2 cellular contexts compared by ENCODE assay signal in the genomic region with DNA sequence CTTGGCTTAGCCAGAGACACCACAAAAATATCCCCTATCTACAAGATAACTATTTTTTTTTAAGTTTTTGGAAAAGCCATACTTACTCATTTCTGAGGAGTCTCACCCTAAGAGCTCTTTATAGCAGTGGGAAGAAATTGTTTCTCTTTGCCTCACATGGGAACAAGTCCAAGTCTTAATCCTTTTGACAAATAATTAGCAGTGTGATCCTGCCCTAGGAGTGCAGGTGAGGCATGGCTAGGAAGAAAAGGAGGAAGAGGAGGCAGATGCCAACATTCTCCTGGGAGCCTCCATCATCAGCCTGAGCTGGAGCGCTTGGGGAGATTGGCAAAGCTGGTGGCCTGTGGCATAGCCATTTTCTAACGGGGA.
TF ChIP-seq lines count a peak whose summit lies in the region.

No MANE protein-coding gene starts in this region.

TF ChIP-seq in SK-N-SH, 30 proteins besides CTCF, POLR2A, EP300 and RAD21 (continued from another document):
- TF ChIP-seq IRF3 (IDR thresholded peaks at IDR 0.05; ENCODE audit: low read depth, low read length) (no peak), CHD2 (IDR thresholded peaks at IDR 0.05; ENCODE audit: low read length, partially characterized antibody) (no peak), JUND (IDR thresholded peaks at IDR 0.05) (no peak)

TF ChIP-seq in SK-N-SH treated with all-trans-retinoic acid at 6 μM for 48 hours, 23 proteins besides CTCF, POLR2A, EP300 and RAD21 (continued from another document):
- TF ChIP-seq, protein P1, sequence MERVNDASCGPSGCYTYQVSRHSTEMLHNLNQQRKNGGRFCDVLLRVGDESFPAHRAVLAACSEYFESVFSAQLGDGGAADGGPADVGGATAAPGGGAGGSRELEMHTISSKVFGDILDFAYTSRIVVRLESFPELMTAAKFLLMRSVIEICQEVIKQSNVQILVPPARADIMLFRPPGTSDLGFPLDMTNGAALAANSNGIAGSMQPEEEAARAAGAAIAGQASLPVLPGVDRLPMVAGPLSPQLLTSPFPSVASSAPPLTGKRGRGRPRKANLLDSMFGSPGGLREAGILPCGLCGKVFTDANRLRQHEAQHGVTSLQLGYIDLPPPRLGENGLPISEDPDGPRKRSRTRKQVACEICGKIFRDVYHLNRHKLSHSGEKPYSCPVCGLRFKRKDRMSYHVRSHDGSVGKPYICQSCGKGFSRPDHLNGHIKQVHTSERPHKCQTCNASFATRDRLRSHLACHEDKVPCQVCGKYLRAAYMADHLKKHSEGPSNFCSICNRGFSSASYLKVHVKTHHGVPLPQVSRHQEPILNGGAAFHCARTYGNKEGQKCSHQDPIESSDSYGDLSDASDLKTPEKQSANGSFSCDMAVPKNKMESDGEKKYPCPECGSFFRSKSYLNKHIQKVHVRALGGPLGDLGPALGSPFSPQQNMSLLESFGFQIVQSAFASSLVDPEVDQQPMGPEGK (CRISPR knock-in tag; IDR thresholded peaks at IDR 0.05; ENCODE audit: borderline replicate concordance), result no peak
- TF ChIP-seq GLIS3 (CRISPR knock-in tag; IDR thresholded peaks at IDR 0.05) (no peak), TOX (CRISPR knock-in tag; IDR thresholded peaks at IDR 0.05; ENCODE audit: borderline replicate concordance) (no peak), CSRNP3 (CRISPR knock-in tag; IDR thresholded peaks at IDR 0.05) (no peak), ESRRG (CRISPR knock-in tag; IDR thresholded peaks at IDR 0.05) (no peak), OSR1 (CRISPR knock-in tag; IDR thresholded peaks at IDR 0.05) (no peak), ARNTL (CRISPR knock-in tag; IDR thresholded peaks at IDR 0.05; ENCODE audit: borderline replicate concordance, low read depth) (no peak), CSDC2 (CRISPR knock-in tag; IDR thresholded peaks at IDR 0.05) (no peak), RARB (CRISPR knock-in tag; IDR thresholded peaks at IDR 0.05) (no peak), ZNF565 (CRISPR knock-in tag; conservative IDR thresholded peaks at IDR 0.05; ENCODE audit: low read depth) (no peak), ZC3H10 (CRISPR knock-in tag; IDR thresholded peaks at IDR 0.05) (no peak), PPARA (CRISPR knock-in tag; IDR thresholded peaks at IDR 0.05; ENCODE audit: borderline replicate concordance) (no peak)
